In the genomic region with DNA sequence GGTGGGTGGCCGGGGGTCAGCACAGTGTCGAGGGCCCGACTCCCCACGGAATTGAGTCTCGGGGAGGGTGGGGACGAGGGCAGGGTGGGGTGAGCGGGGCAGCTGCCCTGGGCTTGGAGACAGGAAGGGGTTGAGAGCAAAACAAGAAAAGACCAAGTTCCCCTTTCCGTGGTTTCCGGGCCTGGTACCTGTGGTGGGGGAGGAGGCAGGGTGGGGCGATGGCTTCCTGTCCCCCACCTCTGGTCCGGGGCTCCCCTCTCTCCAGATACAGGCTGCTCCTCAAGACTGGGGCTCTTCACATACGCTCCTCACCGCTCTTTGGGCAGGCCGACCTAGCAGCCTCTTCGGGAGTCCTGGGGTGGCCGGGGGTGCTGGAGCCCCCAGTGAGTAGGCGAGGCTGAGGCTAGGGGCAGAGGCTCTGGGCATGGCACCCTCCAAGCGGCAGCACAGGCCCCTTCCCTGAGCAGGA, we compare ENCODE assay signal across 1 cellular context.
TF ChIP-seq lines count a peak whose summit lies in the region.

No MANE protein-coding gene starts in this region.

TF ChIP-seq in SK-N-SH, 30 proteins besides CTCF, POLR2A, EP300 and RAD21:
- TF ChIP-seq, protein P1, sequence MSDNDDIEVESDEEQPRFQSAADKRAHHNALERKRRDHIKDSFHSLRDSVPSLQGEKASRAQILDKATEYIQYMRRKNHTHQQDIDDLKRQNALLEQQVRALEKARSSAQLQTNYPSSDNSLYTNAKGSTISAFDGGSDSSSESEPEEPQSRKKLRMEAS (IDR thresholded peaks at IDR 0.05; ENCODE audit: low read depth), result no peak
- TF ChIP-seq POLR2AphosphoS5 (IDR thresholded peaks at IDR 0.05; ENCODE audit: low read depth, low read length), result no peak
- TF ChIP-seq GATA2 (CRISPR knock-in tag; IDR thresholded peaks at IDR 0.05), result no peak
- no peak for TF ChIP-seq RCOR1 (IDR thresholded peaks at IDR 0.05; ENCODE audit: low read length)
- no peak for TF ChIP-seq FOXJ3 (CRISPR knock-in tag; IDR thresholded peaks at IDR 0.05)
- TF ChIP-seq, protein P2, sequence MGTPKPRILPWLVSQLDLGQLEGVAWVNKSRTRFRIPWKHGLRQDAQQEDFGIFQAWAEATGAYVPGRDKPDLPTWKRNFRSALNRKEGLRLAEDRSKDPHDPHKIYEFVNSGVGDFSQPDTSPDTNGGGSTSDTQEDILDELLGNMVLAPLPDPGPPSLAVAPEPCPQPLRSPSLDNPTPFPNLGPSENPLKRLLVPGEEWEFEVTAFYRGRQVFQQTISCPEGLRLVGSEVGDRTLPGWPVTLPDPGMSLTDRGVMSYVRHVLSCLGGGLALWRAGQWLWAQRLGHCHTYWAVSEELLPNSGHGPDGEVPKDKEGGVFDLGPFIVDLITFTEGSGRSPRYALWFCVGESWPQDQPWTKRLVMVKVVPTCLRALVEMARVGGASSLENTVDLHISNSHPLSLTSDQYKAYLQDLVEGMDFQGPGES (IDR thresholded peaks at IDR 0.05; ENCODE audit: low read depth, low read length), result no peak
- TF ChIP-seq NFIC (IDR thresholded peaks at IDR 0.05; ENCODE audit: borderline replicate concordance), result no peak
- TF ChIP-seq SMC3 (IDR thresholded peaks at IDR 0.05; ENCODE audit: low read depth, low read length), result no peak
- TF ChIP-seq MEF2A (IDR thresholded peaks at IDR 0.05; ENCODE audit: borderline replicate concordance, low read depth), result no peak
- TF ChIP-seq, protein P3, sequence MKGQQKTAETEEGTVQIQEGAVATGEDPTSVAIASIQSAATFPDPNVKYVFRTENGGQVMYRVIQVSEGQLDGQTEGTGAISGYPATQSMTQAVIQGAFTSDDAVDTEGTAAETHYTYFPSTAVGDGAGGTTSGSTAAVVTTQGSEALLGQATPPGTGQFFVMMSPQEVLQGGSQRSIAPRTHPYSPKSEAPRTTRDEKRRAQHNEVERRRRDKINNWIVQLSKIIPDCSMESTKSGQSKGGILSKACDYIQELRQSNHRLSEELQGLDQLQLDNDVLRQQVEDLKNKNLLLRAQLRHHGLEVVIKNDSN (IDR thresholded peaks at IDR 0.05; ENCODE audit: borderline replicate concordance, low read depth), result no peak
- TF ChIP-seq, protein P4, sequence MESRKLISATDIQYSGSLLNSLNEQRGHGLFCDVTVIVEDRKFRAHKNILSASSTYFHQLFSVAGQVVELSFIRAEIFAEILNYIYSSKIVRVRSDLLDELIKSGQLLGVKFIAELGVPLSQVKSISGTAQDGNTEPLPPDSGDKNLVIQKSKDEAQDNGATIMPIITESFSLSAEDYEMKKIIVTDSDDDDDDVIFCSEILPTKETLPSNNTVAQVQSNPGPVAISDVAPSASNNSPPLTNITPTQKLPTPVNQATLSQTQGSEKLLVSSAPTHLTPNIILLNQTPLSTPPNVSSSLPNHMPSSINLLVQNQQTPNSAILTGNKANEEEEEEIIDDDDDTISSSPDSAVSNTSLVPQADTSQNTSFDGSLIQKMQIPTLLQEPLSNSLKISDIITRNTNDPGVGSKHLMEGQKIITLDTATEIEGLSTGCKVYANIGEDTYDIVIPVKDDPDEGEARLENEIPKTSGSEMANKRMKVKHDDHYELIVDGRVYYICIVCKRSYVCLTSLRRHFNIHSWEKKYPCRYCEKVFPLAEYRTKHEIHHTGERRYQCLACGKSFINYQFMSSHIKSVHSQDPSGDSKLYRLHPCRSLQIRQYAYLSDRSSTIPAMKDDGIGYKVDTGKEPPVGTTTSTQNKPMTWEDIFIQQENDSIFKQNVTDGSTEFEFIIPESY (IDR thresholded peaks at IDR 0.05; ENCODE audit: borderline replicate concordance, low read depth), result no peak
- no peak for TF ChIP-seq TEAD4 (IDR thresholded peaks at IDR 0.05; ENCODE audit: borderline replicate concordance, insufficient read depth)
- TF ChIP-seq, protein P5, sequence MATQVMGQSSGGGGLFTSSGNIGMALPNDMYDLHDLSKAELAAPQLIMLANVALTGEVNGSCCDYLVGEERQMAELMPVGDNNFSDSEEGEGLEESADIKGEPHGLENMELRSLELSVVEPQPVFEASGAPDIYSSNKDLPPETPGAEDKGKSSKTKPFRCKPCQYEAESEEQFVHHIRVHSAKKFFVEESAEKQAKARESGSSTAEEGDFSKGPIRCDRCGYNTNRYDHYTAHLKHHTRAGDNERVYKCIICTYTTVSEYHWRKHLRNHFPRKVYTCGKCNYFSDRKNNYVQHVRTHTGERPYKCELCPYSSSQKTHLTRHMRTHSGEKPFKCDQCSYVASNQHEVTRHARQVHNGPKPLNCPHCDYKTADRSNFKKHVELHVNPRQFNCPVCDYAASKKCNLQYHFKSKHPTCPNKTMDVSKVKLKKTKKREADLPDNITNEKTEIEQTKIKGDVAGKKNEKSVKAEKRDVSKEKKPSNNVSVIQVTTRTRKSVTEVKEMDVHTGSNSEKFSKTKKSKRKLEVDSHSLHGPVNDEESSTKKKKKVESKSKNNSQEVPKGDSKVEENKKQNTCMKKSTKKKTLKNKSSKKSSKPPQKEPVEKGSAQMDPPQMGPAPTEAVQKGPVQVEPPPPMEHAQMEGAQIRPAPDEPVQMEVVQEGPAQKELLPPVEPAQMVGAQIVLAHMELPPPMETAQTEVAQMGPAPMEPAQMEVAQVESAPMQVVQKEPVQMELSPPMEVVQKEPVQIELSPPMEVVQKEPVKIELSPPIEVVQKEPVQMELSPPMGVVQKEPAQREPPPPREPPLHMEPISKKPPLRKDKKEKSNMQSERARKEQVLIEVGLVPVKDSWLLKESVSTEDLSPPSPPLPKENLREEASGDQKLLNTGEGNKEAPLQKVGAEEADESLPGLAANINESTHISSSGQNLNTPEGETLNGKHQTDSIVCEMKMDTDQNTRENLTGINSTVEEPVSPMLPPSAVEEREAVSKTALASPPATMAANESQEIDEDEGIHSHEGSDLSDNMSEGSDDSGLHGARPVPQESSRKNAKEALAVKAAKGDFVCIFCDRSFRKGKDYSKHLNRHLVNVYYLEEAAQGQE (IDR thresholded peaks at IDR 0.05; ENCODE audit: low read depth, low read length), result no peak
- no peak for TF ChIP-seq RXRA (IDR thresholded peaks at IDR 0.05; ENCODE audit: borderline replicate concordance, low read depth)
- TF ChIP-seq MXI1 (IDR thresholded peaks at IDR 0.05; ENCODE audit: low read depth, low read length), result no peak
- no peak for TF ChIP-seq EZH2phosphoT487 (IDR thresholded peaks at IDR 0.05; ENCODE audit: borderline replicate concordance, low read depth)
- TF ChIP-seq, protein P6, sequence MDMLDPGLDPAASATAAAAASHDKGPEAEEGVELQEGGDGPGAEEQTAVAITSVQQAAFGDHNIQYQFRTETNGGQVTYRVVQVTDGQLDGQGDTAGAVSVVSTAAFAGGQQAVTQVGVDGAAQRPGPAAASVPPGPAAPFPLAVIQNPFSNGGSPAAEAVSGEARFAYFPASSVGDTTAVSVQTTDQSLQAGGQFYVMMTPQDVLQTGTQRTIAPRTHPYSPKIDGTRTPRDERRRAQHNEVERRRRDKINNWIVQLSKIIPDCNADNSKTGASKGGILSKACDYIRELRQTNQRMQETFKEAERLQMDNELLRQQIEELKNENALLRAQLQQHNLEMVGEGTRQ (IDR thresholded peaks at IDR 0.05; ENCODE audit: borderline replicate concordance, low read depth, low read length), result no peak
